In genomic region chr16:29205151-29205550, GRCh38 we compare ENCODE assay signal across 6 cellular contexts.
DNase-seq lines count a peak whose midpoint lies in the region; ATAC-seq, FAIRE-seq and TF ChIP-seq lines count a peak whose summit lies in the region.
"Not testable (repeated sequence)": the region's sequence is repeated elsewhere in the genome, so short reads cannot be mapped to it uniquely, and the experiment has no call there.

No MANE protein-coding gene starts in this region.

- CTCF ChIA-PET in activated CD8-positive, alpha-beta memory T cell treated with anti-CD3 and anti-CD28 coated beads, Interleukin-2, amount 10 ng/mL, durations not matched to agents 7 days and 5 days (lab: Charles Lee): not testable (repeated sequence)

- FAIRE-seq in bronchial epithelial cell (lab: Jason Lieb, UNC): peak; percentile 23

- DNase-seq in activated CD8-positive, alpha-beta memory T cell treated with anti-CD3 and anti-CD28 coated beads, Interleukin-2, amount 10 ng/mL, durations not matched to agents 7 days and 5 days: peak; percentile 12
- DNase-seq in bronchial epithelial cell (ENCODE audit: low read depth); stimulated activated effector memory CD8-positive, alpha-beta T cell treated with anti-CD3 and anti-CD28 coated beads, Interleukin-12 subunit alpha, Interleukin-12 subunit beta, amount 100 ng/mL, for 72 hours (ENCODE audit: low spot score in 2 of 2): not testable (repeated sequence)
- DNase-seq in left lobe of liver (ENCODE audit: low spot score): peak; percentile 27
- DNase-seq in natural killer cell: peak; percentile 7
- DNase-seq in vagina (ENCODE audit: extremely low spot score in 2 of 2): peak; percentile 37 to 60

- H3K27me3 ChIP-seq in bronchial epithelial cell (ENCODE audit: control insufficient read depth, insufficient read depth, low read length); vagina: not testable (repeated sequence)

- not testable (repeated sequence) for ATAC-seq in activated CD8-positive, alpha-beta memory T cell treated with anti-CD3 and anti-CD28 coated beads, Interleukin-2, amount 10 ng/mL, durations not matched to agents 7 days and 5 days; left lobe of liver; natural killer cell; stimulated activated effector memory CD8-positive, alpha-beta T cell treated with anti-CD3 and anti-CD28 coated beads, Interleukin-12 subunit alpha, Interleukin-12 subunit beta, amount 100 ng/mL, for 72 hours

- H3K36me3 Mint-ChIP-seq in activated CD8-positive, alpha-beta memory T cell treated with anti-CD3 and anti-CD28 coated beads, Interleukin-2, amount 10 ng/mL, durations not matched to agents 7 days and 5 days: peaks cover 19% of the 10 kb centered on the region
- H3K36me3 Mint-ChIP-seq in natural killer cell: peaks cover 17% of the 10 kb centered on the region
- peaks cover 22% of the 10 kb centered on the region for H3K36me3 Mint-ChIP-seq in stimulated activated effector memory CD8-positive, alpha-beta T cell treated with anti-CD3 and anti-CD28 coated beads, Interleukin-12 subunit alpha, Interleukin-12 subunit beta, amount 100 ng/mL, for 72 hours

- not testable (repeated sequence) for TF ChIP-seq CTCF in bronchial epithelial cell (IDR thresholded peaks at IDR 0.05; ENCODE audit: insufficient read depth, low read length, severe bottlenecking); natural killer cell (IDR thresholded peaks at IDR 0.05); vagina (IDR thresholded peaks at IDR 0.05)

- H3K36me3 ChIP-seq in bronchial epithelial cell (ENCODE audit: control insufficient read depth, insufficient read depth, low read length); vagina: not testable (repeated sequence)

- not testable (repeated sequence) for H3K4me3 ChIP-seq in bronchial epithelial cell (ENCODE audit: low read depth, low read length); vagina

- not testable (repeated sequence) for H3K27me3 Mint-ChIP-seq in activated CD8-positive, alpha-beta memory T cell treated with anti-CD3 and anti-CD28 coated beads, Interleukin-2, amount 10 ng/mL, durations not matched to agents 7 days and 5 days; natural killer cell (ENCODE audit: low read depth in 2 of 2)

- not testable (repeated sequence) for H3K9me3 Mint-ChIP-seq in activated CD8-positive, alpha-beta memory T cell treated with anti-CD3 and anti-CD28 coated beads, Interleukin-2, amount 10 ng/mL, durations not matched to agents 7 days and 5 days (ENCODE audit: low read depth); natural killer cell; stimulated activated effector memory CD8-positive, alpha-beta T cell treated with anti-CD3 and anti-CD28 coated beads, Interleukin-12 subunit alpha, Interleukin-12 subunit beta, amount 100 ng/mL, for 72 hours

- H3K4me1 ChIP-seq in vagina: peaks cover 31% of the 10 kb centered on the region

- not testable (repeated sequence) for H3K9me3 ChIP-seq in vagina

- not testable (repeated sequence) for H3K4me1 Mint-ChIP-seq in activated CD8-positive, alpha-beta memory T cell treated with anti-CD3 and anti-CD28 coated beads, Interleukin-2, amount 10 ng/mL, durations not matched to agents 7 days and 5 days; stimulated activated effector memory CD8-positive, alpha-beta T cell treated with anti-CD3 and anti-CD28 coated beads, Interleukin-12 subunit alpha, Interleukin-12 subunit beta, amount 100 ng/mL, for 72 hours
- H3K4me1 Mint-ChIP-seq in natural killer cell: peaks cover 10% of the 10 kb centered on the region in 2 donors

- TF ChIP-seq POLR2A in vagina (IDR thresholded peaks at IDR 0.05): not testable (repeated sequence)

- H3K27ac ChIP-seq in vagina: not testable (repeated sequence)

- intact Hi-C loops in natural killer cell (cut with micrococcal nuclease); vagina (cut with DNase I): not testable (repeated sequence)

- H3K4me3 Mint-ChIP-seq in activated CD8-positive, alpha-beta memory T cell treated with anti-CD3 and anti-CD28 coated beads, Interleukin-2, amount 10 ng/mL, durations not matched to agents 7 days and 5 days; natural killer cell; stimulated activated effector memory CD8-positive, alpha-beta T cell treated with anti-CD3 and anti-CD28 coated beads, Interleukin-12 subunit alpha, Interleukin-12 subunit beta, amount 100 ng/mL, for 72 hours: not testable (repeated sequence)

- H3K27ac Mint-ChIP-seq in activated CD8-positive, alpha-beta memory T cell treated with anti-CD3 and anti-CD28 coated beads, Interleukin-2, amount 10 ng/mL, durations not matched to agents 7 days and 5 days; natural killer cell: not testable (repeated sequence)
- peak overlapping the region; percentile 9 for H3K27ac Mint-ChIP-seq in stimulated activated effector memory CD8-positive, alpha-beta T cell treated with anti-CD3 and anti-CD28 coated beads, Interleukin-12 subunit alpha, Interleukin-12 subunit beta, amount 100 ng/mL, for 72 hours
